ENCODE assay signal across 8 cellular contexts in genomic region chr7:23106801-23107713, GRCh38. TPM values are rescaled to one million over a fixed set of nuclear protein-coding genes. Genes with fewer than 3 reads are reported as not detected.
DNase-seq lines count a peak whose midpoint lies in the region; ATAC-seq and TF ChIP-seq lines count a peak whose summit lies in the region.

No MANE protein-coding gene starts in this region.

- H2AFZ ChIP-seq in smooth muscle cell (ENCODE audit: low read depth) = peak overlapping the region; percentile 97

- H3K27me3 ChIP-seq in iPS-15b (ENCODE audit: control insufficient read depth, insufficient read depth, low read length) (no peaks in the 10 kb centered on the region), smooth muscle cell (ENCODE audit: low read depth) (no peaks in the 10 kb centered on the region)

- H3K27ac ChIP-seq in smooth muscle cell (ENCODE audit: low read depth) = peak overlapping the region; percentile 73

- H3K9ac ChIP-seq in iPS-15b (ENCODE audit: low read depth, low read length) (peak overlapping the region; percentile 83), smooth muscle cell (ENCODE audit: low read depth) (peak overlapping the region; percentile 84)

- peak overlapping the region; percentile 98 for H3K27ac Mint-ChIP-seq in activated CD4-positive, alpha-beta T cell treated with anti-CD3 and anti-CD28 coated beads, Interleukin-2, amount 10 ng/mL, durations not matched to agents 7 days and 5 days
- peak overlapping the region; percentile 95 for H3K27ac Mint-ChIP-seq in activated CD8-positive, alpha-beta T cell treated with anti-CD3 and anti-CD28 coated beads, Interleukin-2, amount 10 ng/mL, durations not matched to agents 7 days and 5 days

- peak overlapping the region; percentile 93 for H3K4me3 ChIP-seq in iPS-15b (ENCODE audit: low read depth, low read length)
- H3K4me3 ChIP-seq in smooth muscle cell = peak overlapping the region; percentile 97

- H3K4me1 Mint-ChIP-seq in activated CD4-positive, alpha-beta T cell treated with anti-CD3 and anti-CD28 coated beads, Interleukin-2, amount 10 ng/mL, durations not matched to agents 7 days and 5 days = peaks cover 29% of the 10 kb centered on the region
- H3K4me1 Mint-ChIP-seq in activated CD8-positive, alpha-beta T cell treated with anti-CD3 and anti-CD28 coated beads, Interleukin-2, amount 10 ng/mL, durations not matched to agents 7 days and 5 days (ENCODE audit: low read depth) = peaks cover 23% of the 10 kb centered on the region

- no peak for DNase-seq in activated CD4-positive, alpha-beta T cell treated with anti-CD3 and anti-CD28 coated beads, Interleukin-2, amount 10 ng/mL, durations not matched to agents 7 days and 5 days
- no peak for DNase-seq in activated CD4-positive, alpha-beta T cell treated with anti-CD3 and anti-CD28 coated beads, Interleukin-2, amount 50 U/mL, for 48 hours
- DNase-seq in activated CD8-positive, alpha-beta T cell treated with anti-CD3 and anti-CD28 coated beads, Interleukin-2, amount 10 ng/mL, durations not matched to agents 7 days and 5 days = no peak
- DNase-seq in smooth muscle cell (lab: John Stamatoyannopoulos, UW; ENCODE audit: unreplicated experiment) (no peak), NCI-H2029 (lab: John Stamatoyannopoulos, UW) (no peak), islet precursor cell (no peak)

- peak overlapping the region; percentile 99 for H3K4me3 Mint-ChIP-seq in activated CD4-positive, alpha-beta T cell treated with anti-CD3 and anti-CD28 coated beads, Interleukin-2, amount 10 ng/mL, durations not matched to agents 7 days and 5 days
- peak overlapping the region; percentile 98 for H3K4me3 Mint-ChIP-seq in activated CD8-positive, alpha-beta T cell treated with anti-CD3 and anti-CD28 coated beads, Interleukin-2, amount 10 ng/mL, durations not matched to agents 7 days and 5 days

- no peak for TF ChIP-seq CTCF in smooth muscle cell (IDR thresholded peaks at IDR 0.05; ENCODE audit: borderline replicate concordance, insufficient read depth, poor library complexity, severe bottlenecking)

- no peaks in the 10 kb centered on the region for H3K27me3 Mint-ChIP-seq in activated CD4-positive, alpha-beta T cell treated with anti-CD3 and anti-CD28 coated beads, Interleukin-2, amount 10 ng/mL, durations not matched to agents 7 days and 5 days
- no peaks in the 10 kb centered on the region for H3K27me3 Mint-ChIP-seq in activated CD8-positive, alpha-beta T cell treated with anti-CD3 and anti-CD28 coated beads, Interleukin-2, amount 10 ng/mL, durations not matched to agents 7 days and 5 days (ENCODE audit: low read depth)

- ATAC-seq in activated CD8-positive, alpha-beta T cell treated with anti-CD3 and anti-CD28 coated beads, Interleukin-2, amount 10 ng/mL, durations not matched to agents 7 days and 5 days = no peak
- no peak for ATAC-seq in GM19328 (IDR thresholded peaks at IDR 0.05; ENCODE audit: unreplicated experiment)

- no peaks in the 10 kb centered on the region for H3K9me3 Mint-ChIP-seq in activated CD4-positive, alpha-beta T cell treated with anti-CD3 and anti-CD28 coated beads, Interleukin-2, amount 10 ng/mL, durations not matched to agents 7 days and 5 days
- H3K9me3 Mint-ChIP-seq in activated CD8-positive, alpha-beta T cell treated with anti-CD3 and anti-CD28 coated beads, Interleukin-2, amount 10 ng/mL, durations not matched to agents 7 days and 5 days (ENCODE audit: insufficient read depth) = no peaks in the 10 kb centered on the region

- CTCF ChIA-PET in activated CD4-positive, alpha-beta T cell treated with anti-CD3 and anti-CD28 coated beads, Interleukin-2, amount 10 ng/mL, durations not matched to agents 7 days and 5 days (lab: Charles Lee) = interaction anchor here (0.6 to 1.8 kb wide), 4 partner anchors 8 to 205 kb away, joined by 3 to 6 read pairs (median 4); no protein-coding TSS in a partner anchor
- CTCF ChIA-PET in activated CD8-positive, alpha-beta T cell treated with anti-CD3 and anti-CD28 coated beads, Interleukin-2, amount 10 ng/mL, durations not matched to agents 7 days and 5 days (lab: Charles Lee) = interaction anchor here (0.6 to 2.3 kb wide), 15 partner anchors 16 to 380 kb away, joined by 3 to 14 read pairs (median 3); partner anchors contain the start of genes IL6 and NUP42

- H3K36me3 ChIP-seq in iPS-15b (ENCODE audit: control insufficient read depth, insufficient read depth, low read length) = no peaks in the 10 kb centered on the region
- H3K36me3 ChIP-seq in smooth muscle cell (ENCODE audit: low read depth) = no peaks in the 10 kb centered on the region

- H4K20me1 ChIP-seq in smooth muscle cell (ENCODE audit: low read depth) = peaks cover 49% of the 10 kb centered on the region

- H3K79me2 ChIP-seq in smooth muscle cell (ENCODE audit: low read depth) = peaks cover 50% of the 10 kb centered on the region

- H3K4me2 ChIP-seq in smooth muscle cell = peak overlapping the region; percentile 95

- POLR2A ChIA-PET in activated CD4-positive, alpha-beta T cell treated with anti-CD3 and anti-CD28 coated beads, Interleukin-2, amount 10 ng/mL, durations not matched to agents 7 days and 5 days (lab: Charles Lee) = interaction anchor here (0.6 to 0.7 kb wide), 2 partner anchors 45 to 81 kb away, joined by 3 read pairs; no protein-coding TSS in a partner anchor
- POLR2A ChIA-PET in activated CD8-positive, alpha-beta T cell treated with anti-CD3 and anti-CD28 coated beads, Interleukin-2, amount 10 ng/mL, durations not matched to agents 7 days and 5 days (lab: Charles Lee) = interaction anchor here (0.8 to 4.1 kb wide), 6 partner anchors 8 to 492 kb away, joined by 3 to 27 read pairs (median 4); partner anchors contain the start of gene NUP42

- 5% methylated on average over 11 of the region's 11 CpGs for WGBS in smooth muscle cell (ENCODE audit: low lambda C conversion rate)

- H3K4me1 ChIP-seq in iPS-15b (ENCODE audit: control insufficient read depth, insufficient read depth, low read length) (peaks cover 17% of the 10 kb centered on the region), smooth muscle cell (ENCODE audit: low read depth) (peaks cover 15% of the 10 kb centered on the region)

- no peaks in the 10 kb centered on the region for H3F3A ChIP-seq in smooth muscle cell (ENCODE audit: low read depth)

- H3K36me3 Mint-ChIP-seq in activated CD4-positive, alpha-beta T cell treated with anti-CD3 and anti-CD28 coated beads, Interleukin-2, amount 10 ng/mL, durations not matched to agents 7 days and 5 days (ENCODE audit: low read depth) = peaks cover 3% of the 10 kb centered on the region
- peaks cover 3% of the 10 kb centered on the region for H3K36me3 Mint-ChIP-seq in activated CD8-positive, alpha-beta T cell treated with anti-CD3 and anti-CD28 coated beads, Interleukin-2, amount 10 ng/mL, durations not matched to agents 7 days and 5 days (ENCODE audit: low read depth)

- H3K9me3 ChIP-seq in iPS-15b (ENCODE audit: control insufficient read depth, insufficient read depth, low read length) (no peaks in the 10 kb centered on the region), smooth muscle cell (replicated peaks; ENCODE audit: low read depth) (peaks cover 5% of the 10 kb centered on the region)

RNA-seq across cellular contexts. Expression of gene KLHL7, which starts 1.5 kb away (rescaled TPM):
- 10 to 100 TPM; 16.5 to 16.7 TPM for total RNA-seq in activated CD4-positive, alpha-beta T cell treated with anti-CD3 and anti-CD28 coated beads, Interleukin-2, amount 10 ng/mL, durations not matched to agents 7 days and 5 days
- total RNA-seq in activated CD8-positive, alpha-beta T cell treated with anti-CD3 and anti-CD28 coated beads, Interleukin-2, amount 10 ng/mL, durations not matched to agents 7 days and 5 days = 10 to 100 TPM; 20.3 to 23.0 TPM
- 56.4 and 70.0 TPM in 2 replicates for total RNA-seq in smooth muscle cell
- polyA plus RNA-seq in smooth muscle cell = 29.1 and 40.1 TPM in 2 replicates
